Comparison of ENCODE assay signal across 8 cellular contexts in the genomic region with DNA sequence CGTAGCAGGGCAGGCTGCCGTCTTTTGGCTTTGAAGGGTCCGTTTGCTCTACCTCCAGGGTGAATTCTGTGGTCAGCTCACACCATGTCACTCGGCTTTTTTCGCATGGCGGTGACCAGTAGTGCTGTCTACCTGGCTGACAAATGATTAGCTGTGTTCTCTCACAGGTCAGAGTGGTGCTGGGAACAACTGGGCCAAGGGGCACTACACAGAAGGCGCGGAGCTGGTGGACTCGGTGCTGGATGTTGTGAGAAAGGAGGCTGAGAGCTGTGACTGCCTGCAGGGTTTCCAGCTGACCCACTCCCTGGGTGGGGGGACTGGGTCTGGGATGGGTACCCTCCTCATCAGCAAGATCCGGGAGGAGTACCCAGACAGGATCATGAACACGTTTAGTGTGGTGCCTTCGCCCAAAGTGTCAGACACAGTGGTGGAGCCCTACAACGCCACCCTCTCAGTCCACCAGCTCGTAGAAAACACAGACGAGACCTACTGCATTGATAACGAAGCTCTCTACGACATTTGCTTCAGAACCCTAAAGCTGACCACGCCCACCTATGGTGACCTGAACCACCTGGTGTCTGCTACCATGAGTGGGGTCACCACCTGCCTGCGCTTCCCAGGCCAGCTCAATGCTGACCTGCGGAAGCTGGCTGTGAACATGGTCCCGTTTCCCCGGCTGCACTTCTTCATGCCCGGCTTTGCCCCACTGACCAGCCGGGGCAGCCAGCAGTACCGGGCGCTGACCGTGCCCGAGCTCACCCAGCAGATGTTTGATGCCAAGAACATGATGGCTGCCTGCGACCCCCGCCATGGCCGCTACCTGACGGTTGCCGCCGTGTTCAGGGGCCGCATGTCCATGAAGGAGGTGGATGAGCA. TPM values are rescaled to one million over a fixed set of nuclear protein-coding genes. Genes with fewer than 3 reads are reported as not detected.
DNase-seq lines count a peak whose midpoint lies in the region; ATAC-seq, FAIRE-seq and TF ChIP-seq lines count a peak whose summit lies in the region.

No MANE protein-coding gene starts in this region.

- POLR2A ChIA-PET in CD8-positive, alpha-beta memory T cell (lab: Charles Lee), result interaction anchor here (1.4 to 3.4 kb wide), 3 partner anchors 13 to 53 kb away, joined by 6 to 83 read pairs (median 23); a partner anchor contains a TSS

- no peaks in the 10 kb centered on the region for H3K9me3 Mint-ChIP-seq in CD8-positive, alpha-beta memory T cell

- H3K36me3 Mint-ChIP-seq in CD8-positive, alpha-beta memory T cell, result peaks cover 0 to 22% (median 5%) of the 10 kb centered on the region in 3 donors

- ATAC-seq in pancreas (no peak), HG03135 (IDR thresholded peaks at IDR 0.05; ENCODE audit: unreplicated experiment) (no peak)

- no peaks in the 10 kb centered on the region for H3K27me3 ChIP-seq in CD8-positive, alpha-beta memory T cell (ENCODE audit: insufficient read depth, low read length, poor library complexity, severe bottlenecking)
- H3K27me3 ChIP-seq in pancreas, result no peaks in the 10 kb centered on the region

- peak overlapping the region; percentile 46 for H3K4me3 ChIP-seq in CD8-positive, alpha-beta memory T cell (ENCODE audit: low read length)
- H3K4me3 ChIP-seq in epithelial cell of proximal tubule (ENCODE audit: low read depth, low read length) (peak overlapping the region; percentile 93), pancreas (peak overlapping the region; percentile 57 to 97 (median 93))

- H3K4me1 ChIP-seq in CD8-positive, alpha-beta memory T cell (ENCODE audit: insufficient read depth, low read length), result peaks cover 10% of the 10 kb centered on the region
- H3K4me1 ChIP-seq in pancreas, result peaks cover 3 to 26% (median 18%) of the 10 kb centered on the region in 3 donors

- TF ChIP-seq CTCF in epithelial cell of proximal tubule (conservative IDR thresholded peaks at IDR 0.05; ENCODE audit: low read depth, low read length), result no peak
- TF ChIP-seq CTCF in pancreas (IDR thresholded peaks at IDR 0.05), result no peak

- WGBS in pancreas, 2 donors, result 25 to 28% methylated on average over 35 of the region's 35 CpGs

- intact Hi-C loops in pancreas (cut with DNase I), result no loop called here

- peak overlapping the region in 7 of 8 donors; percentile 60 to 83 (median 78) for H3K27ac Mint-ChIP-seq in CD8-positive, alpha-beta memory T cell

- peaks cover 15 to 43% (median 17%) of the 10 kb centered on the region in 3 donors for H3K4me1 Mint-ChIP-seq in CD8-positive, alpha-beta memory T cell

- peak overlapping the region; percentile 70 to 88 (median 84) for H3K4me3 Mint-ChIP-seq in CD8-positive, alpha-beta memory T cell

- no peak for DNase-seq in CD8-positive, alpha-beta memory T cell
- DNase-seq in epithelial cell of proximal tubule (ENCODE audit: low read depth), result no peak
- DNase-seq in pancreas, result peak in 3 of 6 donors; percentile 53 to 80 (median 64)
- DNase-seq in HuH-7.5 (ENCODE audit: low spot score), result no peak
- DNase-seq in NCI-H526 (lab: John Stamatoyannopoulos, UW), result no peak
- no peak for DNase-seq in NOMO-1 treated with dmso at 0.1 percent for 144 hours (lab: John Stamatoyannopoulos, UW; ENCODE audit: unreplicated experiment)

- no peaks in the 10 kb centered on the region for H3K9me3 ChIP-seq in CD8-positive, alpha-beta memory T cell (ENCODE audit: low read length)
- no peaks in the 10 kb centered on the region for H3K9me3 ChIP-seq in pancreas

- H3K27ac ChIP-seq in CD8-positive, alpha-beta memory T cell (ENCODE audit: low read depth, low read length), result peak overlapping the region; percentile 72
- H3K27ac ChIP-seq in pancreas, result peak overlapping the region; percentile 76 to 91 (median 82)

- H3K27me3 Mint-ChIP-seq in CD8-positive, alpha-beta memory T cell, result peaks cover 0 to 4% of the 10 kb centered on the region in 2 donors

- FAIRE-seq in pancreas (lab: Jason Lieb, UNC), result no peak

- peaks cover 10% of the 10 kb centered on the region for H3K36me3 ChIP-seq in CD8-positive, alpha-beta memory T cell (ENCODE audit: insufficient read depth, low read length)
- H3K36me3 ChIP-seq in pancreas, result peaks cover 7 to 11% (median 8%) of the 10 kb centered on the region in 3 donors

- CTCF ChIA-PET in CD8-positive, alpha-beta memory T cell (lab: Charles Lee), result interaction anchor here (1.2 to 4.4 kb wide), 6 partner anchors 12 to 196 kb away, joined by 3 to 43 read pairs (median 4); a partner anchor contains a TSS

TF ChIP-seq in PFSK-1, 5 proteins besides CTCF, POLR2A, EP300 and RAD21:
- TF ChIP-seq FOXP2 (optimal IDR thresholded peaks at IDR 0.05; ENCODE audit: borderline replicate concordance, extremely low read depth, extremely low read length, insufficient read depth) (no peak), TAF1 (IDR thresholded peaks at IDR 0.05; ENCODE audit: borderline replicate concordance, insufficient read depth, low read length) (no peak), SIN3A (IDR thresholded peaks at IDR 0.05; ENCODE audit: borderline replicate concordance, insufficient read depth, low read length) (no peak), POLR2AphosphoS5 (IDR thresholded peaks at IDR 0.05; ENCODE audit: low read depth, low read length) (peak; percentile 41; the same call in 1 of the 2 replicates)
- TF ChIP-seq, protein P1, sequence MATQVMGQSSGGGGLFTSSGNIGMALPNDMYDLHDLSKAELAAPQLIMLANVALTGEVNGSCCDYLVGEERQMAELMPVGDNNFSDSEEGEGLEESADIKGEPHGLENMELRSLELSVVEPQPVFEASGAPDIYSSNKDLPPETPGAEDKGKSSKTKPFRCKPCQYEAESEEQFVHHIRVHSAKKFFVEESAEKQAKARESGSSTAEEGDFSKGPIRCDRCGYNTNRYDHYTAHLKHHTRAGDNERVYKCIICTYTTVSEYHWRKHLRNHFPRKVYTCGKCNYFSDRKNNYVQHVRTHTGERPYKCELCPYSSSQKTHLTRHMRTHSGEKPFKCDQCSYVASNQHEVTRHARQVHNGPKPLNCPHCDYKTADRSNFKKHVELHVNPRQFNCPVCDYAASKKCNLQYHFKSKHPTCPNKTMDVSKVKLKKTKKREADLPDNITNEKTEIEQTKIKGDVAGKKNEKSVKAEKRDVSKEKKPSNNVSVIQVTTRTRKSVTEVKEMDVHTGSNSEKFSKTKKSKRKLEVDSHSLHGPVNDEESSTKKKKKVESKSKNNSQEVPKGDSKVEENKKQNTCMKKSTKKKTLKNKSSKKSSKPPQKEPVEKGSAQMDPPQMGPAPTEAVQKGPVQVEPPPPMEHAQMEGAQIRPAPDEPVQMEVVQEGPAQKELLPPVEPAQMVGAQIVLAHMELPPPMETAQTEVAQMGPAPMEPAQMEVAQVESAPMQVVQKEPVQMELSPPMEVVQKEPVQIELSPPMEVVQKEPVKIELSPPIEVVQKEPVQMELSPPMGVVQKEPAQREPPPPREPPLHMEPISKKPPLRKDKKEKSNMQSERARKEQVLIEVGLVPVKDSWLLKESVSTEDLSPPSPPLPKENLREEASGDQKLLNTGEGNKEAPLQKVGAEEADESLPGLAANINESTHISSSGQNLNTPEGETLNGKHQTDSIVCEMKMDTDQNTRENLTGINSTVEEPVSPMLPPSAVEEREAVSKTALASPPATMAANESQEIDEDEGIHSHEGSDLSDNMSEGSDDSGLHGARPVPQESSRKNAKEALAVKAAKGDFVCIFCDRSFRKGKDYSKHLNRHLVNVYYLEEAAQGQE (IDR thresholded peaks at IDR 0.05; ENCODE audit: insufficient read depth in 1 of 2, low read depth in 2 of 2, low read length in 2 of 2), result no peak

RNA-seq across cellular contexts. Expression of a gene that starts 1.5 kb away (rescaled TPM):
- 100 to 1,000 TPM; 322 to 331 TPM for total RNA-seq in CD8-positive, alpha-beta memory T cell
- 64.6 TPM for polyA plus RNA-seq in CD8-positive, alpha-beta memory T cell
- 293 TPM for polyA plus RNA-seq in PFSK-1 (2012; ENCODE audit: insufficient read length, low read depth)
- 725 and 1,240 TPM in 2 replicates for total RNA-seq in epithelial cell of proximal tubule
- 10 to 100 TPM; 40.9 to 87.6 (median 64.7) TPM for total RNA-seq in pancreas
- polyA plus RNA-seq in pancreas, result 100 to 1,000 TPM in 1 of 2 donors, 10 to 100 TPM in 1; 96.2 to 143 TPM

RNA-seq across cellular contexts. Expression of a gene that starts 8.5 kb away (rescaled TPM):
- under 1 TPM; 0.27 to 0.28 TPM for total RNA-seq in CD8-positive, alpha-beta memory T cell
- polyA plus RNA-seq in CD8-positive, alpha-beta memory T cell, result not detected
- 0.24 TPM for polyA plus RNA-seq in PFSK-1 (2012; ENCODE audit: insufficient read length, low read depth)
- total RNA-seq in epithelial cell of proximal tubule (not detected in 2 replicates), pancreas (not detected)
- under 1 TPM in 1 of 2 donors, not detected in 1; 0.23 TPM for polyA plus RNA-seq in pancreas

RNA-seq across cellular contexts. Expression of a gene that starts 11.9 kb away (rescaled TPM):
- not detected for total RNA-seq in CD8-positive, alpha-beta memory T cell
- not detected for polyA plus RNA-seq in CD8-positive, alpha-beta memory T cell
- 0.48 TPM for polyA plus RNA-seq in PFSK-1 (2012; ENCODE audit: insufficient read length, low read depth)
- 0.07 TPM in 1 of 2 replicates, not detected in the other for total RNA-seq in epithelial cell of proximal tubule
- under 1 TPM in 2 of 6 donors, not detected in 4; 0.12 to 0.19 TPM for total RNA-seq in pancreas
- under 1 TPM; 0.21 to 0.42 TPM for polyA plus RNA-seq in pancreas

RNA-seq across cellular contexts. Expression of a gene that starts 12.6 kb away (rescaled TPM):
- total RNA-seq in CD8-positive, alpha-beta memory T cell, result 10 to 100 TPM; 67.5 to 72.0 TPM
- 34.8 TPM for polyA plus RNA-seq in CD8-positive, alpha-beta memory T cell
- 104 TPM for polyA plus RNA-seq in PFSK-1 (2012; ENCODE audit: insufficient read length, low read depth)
- total RNA-seq in epithelial cell of proximal tubule (47.7 and 71.0 TPM in 2 replicates), pancreas (10 to 100 TPM; 22.3 to 34.0 (median 29.0) TPM)
- 10 to 100 TPM; 28.7 to 34.2 TPM for polyA plus RNA-seq in pancreas

RNA-seq across cellular contexts. Expression of a gene that starts 15.3 kb away (rescaled TPM):
- total RNA-seq in CD8-positive, alpha-beta memory T cell, result not detected
- not detected for polyA plus RNA-seq in CD8-positive, alpha-beta memory T cell
- 0.67 TPM for polyA plus RNA-seq in PFSK-1 (2012; ENCODE audit: insufficient read length, low read depth)
- total RNA-seq in epithelial cell of proximal tubule (not detected in 2 replicates), pancreas (under 1 TPM in 1 of 6 donors, not detected in 5; 0.09 TPM)
- polyA plus RNA-seq in pancreas, result under 1 TPM; 0.61 TPM
